ENCODE assay signal across 16 cellular contexts in genomic region chr21:17051054-17051453, GRCh38.
DNase-seq lines count a peak whose midpoint lies in the region; ATAC-seq and TF ChIP-seq lines count a peak whose summit lies in the region.
"Had no signal": no experiment of that assay in that cellular context is flagged by ENCODE, and none has a peak within 500 bp of the region (broad histone marks: within the 10 kb centered on the region; RNA-seq: fewer than 3 reads in every experiment).

No MANE protein-coding gene starts in this region.

- 7 to 8% methylated on average over 3 of the region's 3 CpGs for WGBS in GM23248 (ENCODE audit: low coverage in 1 of 2, low lambda C conversion rate in 2 of 2, missing lambda C conversion rate in 2 of 2), 2 experiments

- H4K20me1 ChIP-seq in GM23248 (ENCODE audit: insufficient read depth), result no peaks in the 10 kb centered on the region

- no peaks in the 10 kb centered on the region for H3K79me2 ChIP-seq in GM23248 (ENCODE audit: insufficient read depth)

- H3K36me3 ChIP-seq in GM23248 (ENCODE audit: low read depth) (no peaks in the 10 kb centered on the region), iPS-18a (ENCODE audit: control insufficient read depth, low read depth, low read length) (no peaks in the 10 kb centered on the region)
- H3K36me3 ChIP-seq: WERI-Rb-1 had no signal

- peak; percentile 48 for ATAC-seq in sciatic nerve
- ATAC-seq: natural killer cell treated with Interleukin-12 subunit alpha and Interleukin-12 subunit beta and Interleukin-15 and Interleukin-18, amount 100 ng/mL, for 72 hours had no signal

- peak overlapping the region; percentile 43; the same call in 1 of the 2 replicates for H2AFZ ChIP-seq in GM23248

- CTCF ChIA-PET in GM10248 (lab: Yijun Ruan, JAX), result interaction anchor here (1.1 kb wide), 1 partner anchor 31 kb away, joined by 3 read pairs; no protein-coding TSS in a partner anchor

- no peaks in the 10 kb centered on the region for H3K9me3 ChIP-seq in GM23248 (ENCODE audit: low read depth)
- H3K9me3 ChIP-seq in iPS-18a (ENCODE audit: control insufficient read depth, low read depth, low read length), result no peaks in the 10 kb centered on the region

- no peaks in the 10 kb centered on the region for H3K27me3 ChIP-seq in GM23248 (replicated peaks; ENCODE audit: insufficient read depth)
- no peaks in the 10 kb centered on the region for H3K27me3 ChIP-seq in iPS-18a (ENCODE audit: control insufficient read depth, insufficient read depth, low read length)

- peak overlapping the region; percentile 53 for H3K27ac ChIP-seq in GM23248
- H3K27ac ChIP-seq in iPS-18a (ENCODE audit: low read length), result peak overlapping the region; percentile 30
- H3K27ac ChIP-seq: WERI-Rb-1 had no signal

- H3K4me1 ChIP-seq in GM23248 (ENCODE audit: insufficient read depth) (peaks cover 29% of the 10 kb centered on the region), iPS-18a (ENCODE audit: control insufficient read depth, low read depth, low read length) (peaks cover 41% of the 10 kb centered on the region)

- POLR2A ChIA-PET in GM10248 (lab: Yijun Ruan, JAX), result no interaction called here

- no peak for TF ChIP-seq CTCF in GM10248 (IDR thresholded peaks at IDR 0.05; ENCODE audit: control extremely low read depth, extremely low read depth, low read depth, missing control alignments)

- H3K4me3 ChIP-seq in GM23248, result peak overlapping the region; percentile 41
- H3K4me3 ChIP-seq in iPS-18a (ENCODE audit: low read length), result no peak overlapping the region

- H3F3A ChIP-seq in GM23248 (ENCODE audit: insufficient read depth), result peaks cover 23% of the 10 kb centered on the region; the same call in 1 of the 2 replicates

- no peaks in the 10 kb centered on the region for H3K9me2 ChIP-seq in GM23248 (ENCODE audit: insufficient read depth)

- peak overlapping the region; percentile 73 for H3K4me2 ChIP-seq in GM23248 (ENCODE audit: unreplicated experiment)

- peak; percentile 78 for DNase-seq in GM23248
- peak; percentile 8 for DNase-seq in SK-N-DZ (ENCODE audit: low spot score)
- DNase-seq in sciatic nerve (ENCODE audit: low spot score), result no peak
- DNase-seq in GM10248 (ENCODE audit: extremely low spot score), result no peak
- no peak for DNase-seq in activated CD4-positive, alpha-beta T cell treated with anti-CD3 and anti-CD28 coated beads, Interleukin-2, amount 50 U/mL, for 4 hours
- DNase-seq in HK-2 (ENCODE audit: unreplicated experiment), result no peak
- DNase-seq: C1 segment of cervical spinal cord; cerebellar nuclear complex; effector memory CD4-positive, alpha-beta T cell; MV-4-11; NCI-H2081; NCI-H748 treated with DMSO at 0.1 percent for 48 hours; SW 1271; WERI-Rb-1 had no signal

- in situ Hi-C loops in GM23248 (cut with MboI), result no loop called here

- intact Hi-C loops in sciatic nerve (cut with DNase I), result no loop called here

- H3K9ac ChIP-seq in GM23248 (peak overlapping the region; percentile 31; the same call in 1 of the 2 replicates), iPS-18a (ENCODE audit: low read length) (peak overlapping the region; percentile 11)

Comparison
In these comparisons a context has a peak if more than half of its experiments do, and no peak if none do; other contexts are left out.
1. DNase-seq: peak in GM23248 (single experiment) and SK-N-DZ (single experiment); none in sciatic nerve (single experiment), GM10248 (single experiment), activated CD4-positive, alpha-beta T cell treated with anti-CD3 and anti-CD28 coated beads, Interleukin-2, amount 50 U/mL, for 4 hours (0 of 2) and HK-2 (single experiment).